9 cellular contexts compared by ENCODE assay signal in genomic region chr10:100008142-100008522, GRCh38. TPM values are rescaled to one million over a fixed set of nuclear protein-coding genes. Genes with fewer than 3 reads are reported as not detected.
DNase-seq lines count a peak whose midpoint lies in the region; TF ChIP-seq lines count a peak whose summit lies in the region.
"Had no signal": no experiment of that assay in that cellular context is flagged by ENCODE, and none has a peak within 500 bp of the region (broad histone marks: within the 10 kb centered on the region; RNA-seq: fewer than 3 reads in every experiment).

No MANE protein-coding gene starts in this region.

- H2AFZ ChIP-seq in mammary epithelial cell (ENCODE audit: low read depth, low read length) (no peak overlapping the region), mesenchymal stem cell (ENCODE audit: low read depth, low read length) (no peak overlapping the region)

- TF ChIP-seq POLR2A in thyroid gland (IDR thresholded peaks at IDR 0.05): no peak

- no peak for DNase-seq in AG04449 (ENCODE audit: low read depth, low spot score)
- peak; percentile 35 for DNase-seq in mammary epithelial cell
- peak; percentile 68 for DNase-seq in mesenchymal stem cell
- DNase-seq in thyroid gland: no peak
- DNase-seq in mesenteric fat pad (ENCODE audit: low spot score): no peak
- no peak for DNase-seq in NCI-H82 treated with DMSO at 0.1 percent for 48 hours (lab: John Stamatoyannopoulos, UW; ENCODE audit: unreplicated experiment)
- DNase-seq in stimulated activated CD4-positive, alpha-beta T cell treated with anti-CD3 and anti-CD28 coated beads, Interleukin-12 subunit alpha, Interleukin-12 subunit beta, amount 100 ng/mL, for 4 hours: no peak
- DNase-seq: stimulated activated naive CD8-positive, alpha-beta T cell treated with anti-CD3 and anti-CD28 coated beads, Interleukin-15, Interleukin-2, amounts not matched to agents 100 U/mL and 50 U/mL, for 24 hours had no signal

- peaks cover 34 to 41% (median 38%) of the 10 kb centered on the region in 3 donors for H3K4me1 Mint-ChIP-seq in IgD-negative memory B cell

- no peak overlapping the region for H3K23ac ChIP-seq in mesenchymal stem cell (ENCODE audit: low read length in 2 of 2)

- peak overlapping the region; percentile 69 for H4K8ac ChIP-seq in mesenchymal stem cell (ENCODE audit: low read length)

- H3K27ac Mint-ChIP-seq in IgD-negative memory B cell: no peak overlapping the region

- BruUV-seq in mammary epithelial cell (replicated peaks; lab: Mats Ljungman, UMichigan): no TSS peak

- no peaks in the 10 kb centered on the region for H4K20me1 ChIP-seq in mammary epithelial cell (ENCODE audit: insufficient read depth, low read length)

- CTCF ChIA-PET in AG04449 (lab: Yijun Ruan, JAX) (interaction anchor here (0.9 to 7.8 kb wide), 14 partner anchors 13 to 162 kb away, joined by 3 to 74 read pairs (median 18); no protein-coding TSS in a partner anchor), mammary epithelial cell (lab: Charles Lee; ENCODE audit: low non-redundant PET) (no interaction called here)

- H3K4me3 Mint-ChIP-seq in IgD-negative memory B cell: peak overlapping the region; percentile 85 to 91 (median 88)

- H3K14ac ChIP-seq in mesenchymal stem cell (ENCODE audit: low read length in 2 of 2): no peak overlapping the region

- H3K79me1 ChIP-seq in mesenchymal stem cell (replicated peaks; ENCODE audit: low read length, poor library complexity, severe bottlenecking): no peaks in the 10 kb centered on the region

- no peak overlapping the region for H2AK5ac ChIP-seq in mesenchymal stem cell (ENCODE audit: low read length, severe bottlenecking)

- H2BK5ac ChIP-seq in mesenchymal stem cell (ENCODE audit: low read depth, low read length, poor library complexity, severe bottlenecking): no peak overlapping the region

- peak overlapping the region; percentile 67 to 85 for H3K4ac ChIP-seq in mesenchymal stem cell (ENCODE audit: low read depth in 1 of 2, low read length in 2 of 2)

- in situ Hi-C loops in mammary epithelial cell (cut with MboI; ENCODE audit: low sequenced_read_pairs in 2 of 2): loop anchor here in 1 of 2 donors (5.0 kb wide), 1 partner anchor 34 kb away; no protein-coding TSS in a partner anchor

- H3K4me3 ChIP-seq in AG04449 (ENCODE audit: low read depth, low read length) (peak overlapping the region; percentile 85), mammary epithelial cell (replicated peaks in 1 of 3; ENCODE audit: insufficient read depth in 1 of 3, low read depth in 2 of 3, low read length in 3 of 3) (peak overlapping the region; percentile 75 to 88 (median 77)), mesenchymal stem cell (ENCODE audit: insufficient read depth in 1 of 2, low read depth in 1 of 2, low read length in 2 of 2) (peak overlapping the region in 1 of 2 experiments; percentile 99), thyroid gland (replicated peaks in 1 of 3) (no peak overlapping the region)

- H3K27me3 Mint-ChIP-seq in IgD-negative memory B cell: no peaks in the 10 kb centered on the region

- POLR2A ChIA-PET in AG04449 (lab: Yijun Ruan, JAX): interaction anchor here (1.0 to 1.9 kb wide), 3 partner anchors 14 to 42 kb away, joined by 3 to 4 read pairs (median 4); no protein-coding TSS in a partner anchor

- peak overlapping the region; percentile 72 for H4K91ac ChIP-seq in mesenchymal stem cell (ENCODE audit: low read length)

- dilution Hi-C loops in mammary epithelial cell (cut with HindIII; ENCODE audit: low sequenced_read_pairs): no loop called here

- H3K18ac ChIP-seq in mesenchymal stem cell (ENCODE audit: low read depth in 1 of 2, low read length in 2 of 2): peak overlapping the region in 1 of 2 experiments; percentile 81

- TF ChIP-seq CTCF in AG04449 (IDR thresholded peaks at IDR 0.05; ENCODE audit: insufficient read depth, low read length, missing control alignments) (no peak), mammary epithelial cell (conservative IDR thresholded peaks at IDR 0.05 in 1 of 2, IDR thresholded peaks at IDR 0.05 in 1 of 2; ENCODE audit: extremely low read depth in 1 of 2, insufficient read depth in 1 of 2, low read depth in 1 of 2, low read length in 2 of 2) (no peak), thyroid gland (IDR thresholded peaks at IDR 0.05) (no peak)

- no peak overlapping the region for H2BK15ac ChIP-seq in mesenchymal stem cell (ENCODE audit: low read depth, poor library complexity, severe bottlenecking)

- H3K9me3 Mint-ChIP-seq in IgD-negative memory B cell: no peaks in the 10 kb centered on the region

- peaks cover 62% of the 10 kb centered on the region for H3K79me2 ChIP-seq in mammary epithelial cell (ENCODE audit: insufficient read depth, low read length)

- no peaks in the 10 kb centered on the region for H3K27me3 ChIP-seq in mammary epithelial cell (ENCODE audit: insufficient read depth, low read length)
- H3K27me3 ChIP-seq in mesenchymal stem cell (ENCODE audit: control insufficient read depth in 1 of 2, insufficient read depth in 1 of 2, low read length in 2 of 2): no peaks in the 10 kb centered on the region
- H3K27me3 ChIP-seq in thyroid gland: no peaks in the 10 kb centered on the region

- H3K36me3 ChIP-seq in mammary epithelial cell (ENCODE audit: insufficient read depth, low read length) (no peaks in the 10 kb centered on the region), mesenchymal stem cell (ENCODE audit: control insufficient read depth in 1 of 2, insufficient read depth in 2 of 2, low read depth in 1 of 2, low read length in 2 of 2) (no peaks in the 10 kb centered on the region), thyroid gland (no peaks in the 10 kb centered on the region)

- H3K9me3 ChIP-seq in mammary epithelial cell (replicated peaks; ENCODE audit: insufficient read depth, low read length): no peaks in the 10 kb centered on the region
- H3K9me3 ChIP-seq in mesenchymal stem cell (ENCODE audit: control insufficient read depth, low read length): no peaks in the 10 kb centered on the region
- H3K9me3 ChIP-seq in thyroid gland: no peaks in the 10 kb centered on the region

- H3K36me3 Mint-ChIP-seq in IgD-negative memory B cell: peaks cover 2% of the 10 kb centered on the region

- H3K4me2 ChIP-seq in mammary epithelial cell (ENCODE audit: insufficient read depth, low read depth, low read length): peak overlapping the region; percentile 88
- peak overlapping the region; percentile 73 for H3K4me2 ChIP-seq in mesenchymal stem cell (ENCODE audit: low read length, poor library complexity, severe bottlenecking)

- H2BK120ac ChIP-seq in mesenchymal stem cell (ENCODE audit: low read depth, low read length): no peak overlapping the region

- WGBS in mammary epithelial cell (ENCODE audit: low coverage, missing lambda C conversion rate): 25% methylated on average over 5 of the region's 6 CpGs
- WGBS in mesenchymal stem cell: 15% methylated on average over 4 of the region's 6 CpGs
- WGBS in thyroid gland, 2 donors: 65 to 70% methylated on average over 6 of the region's 6 CpGs

- no peak overlapping the region for H2BK12ac ChIP-seq in mesenchymal stem cell (ENCODE audit: low read length in 2 of 2)

- H3K4me1 ChIP-seq in mammary epithelial cell (ENCODE audit: insufficient read depth, low read length) (peaks cover 45% of the 10 kb centered on the region), mesenchymal stem cell (ENCODE audit: control insufficient read depth, insufficient read depth, low read depth, low read length) (peaks cover 13% of the 10 kb centered on the region), thyroid gland (peaks cover 19 to 24% of the 10 kb centered on the region in 2 donors)

- H3K27ac ChIP-seq in mammary epithelial cell (ENCODE audit: insufficient read depth, low read depth, low read length): peak overlapping the region; percentile 69
- H3K27ac ChIP-seq in mesenchymal stem cell (ENCODE audit: low read length, poor library complexity, severe bottlenecking): peak overlapping the region; percentile 57
- H3K27ac ChIP-seq in thyroid gland: peak overlapping the region in 1 of 3 donors; percentile 86

- intact Hi-C loops in mammary epithelial cell (cut with micrococcal nuclease): loop anchor here (1.0 to 10.0 kb wide), 4 partner anchors 24 to 177 kb away; partner anchors contain the start of gene ERLIN1
- intact Hi-C loops in thyroid gland (cut with DNase I): loop anchor here (2.0 kb wide), 1 partner anchor 39 kb away; no protein-coding TSS in a partner anchor

- H3K9ac ChIP-seq in mammary epithelial cell (ENCODE audit: insufficient read depth, low read length): peak overlapping the region; percentile 85
- H3K9ac ChIP-seq in mesenchymal stem cell (ENCODE audit: low read length): peak overlapping the region; percentile 94

RNA-seq across cellular contexts. Expression of gene DNMBP, which starts 1.6 kb away (rescaled TPM):
- polyA plus RNA-seq in IgD-negative memory B cell (3.5 TPM), mammary epithelial cell (17.4 TPM)
- total RNA-seq in mammary epithelial cell (10 to 100 TPM in 1 of 2 donors, 1 to 10 TPM in 1; 8.7 to 17.6 TPM), thyroid gland (10 to 100 TPM; 11.7 to 17.4 (median 13.4) TPM), mesenteric fat pad (19.7 TPM)
- polyA minus RNA-seq in mammary epithelial cell: 33.6 TPM
- polyA plus RNA-seq in mesenchymal stem cell (2013, experiment 1 of 2): 15.3 TPM
- 14.3 TPM for polyA plus RNA-seq in mesenchymal stem cell (2013, experiment 2 of 2)

Comparison
In these comparisons a context has a peak if more than half of its experiments do, and no peak if none do; other contexts are left out.
1. DNase-seq: peak in mammary epithelial cell (single experiment) and mesenchymal stem cell (single experiment); none in AG04449 (single experiment), thyroid gland (0 of 2), mesenteric fat pad (single experiment), NCI-H82 treated with DMSO at 0.1 percent for 48 hours (single experiment) and stimulated activated CD4-positive, alpha-beta T cell treated with anti-CD3 and anti-CD28 coated beads, Interleukin-12 subunit alpha, Interleukin-12 subunit beta, amount 100 ng/mL, for 4 hours (single experiment).
2. H3K4me3 ChIP-seq: peak in AG04449 (single experiment) and mammary epithelial cell (3 of 3); none in thyroid gland (0 of 3).